In the genomic region with DNA sequence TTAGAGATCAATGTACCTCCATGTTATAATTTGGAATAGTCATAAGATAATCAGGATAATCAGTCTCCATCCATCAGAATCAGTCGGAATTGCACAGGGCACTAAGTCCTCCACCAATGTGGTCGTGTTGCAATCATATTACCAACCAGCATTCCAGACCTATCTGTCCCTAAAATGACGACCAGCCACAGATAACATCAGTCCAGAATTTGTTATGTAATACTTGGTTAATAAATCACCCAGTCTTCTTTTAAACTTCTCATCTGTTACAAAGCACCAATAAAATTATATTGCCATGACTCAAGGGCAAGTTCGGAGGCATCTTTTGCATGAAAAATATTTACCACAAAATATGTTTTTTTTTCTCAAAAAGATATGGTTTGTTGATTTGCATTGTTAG, we compare ENCODE assay signal across 15 cellular contexts. TPM values are rescaled to one million over a fixed set of nuclear protein-coding genes. Genes with fewer than 3 reads are reported as not detected.
DNase-seq lines count a peak whose midpoint lies in the region; ATAC-seq, FAIRE-seq and TF ChIP-seq lines count a peak whose summit lies in the region.
"Had no signal": no experiment of that assay in that cellular context is flagged by ENCODE, and none has a peak within 500 bp of the region (broad histone marks: within the 10 kb centered on the region; RNA-seq: fewer than 3 reads in every experiment).

No MANE protein-coding gene starts in this region.

- peak; percentile 32 for FAIRE-seq in astrocyte (lab: Jason Lieb, UNC)

- H3K9ac ChIP-seq in astrocyte (ENCODE audit: low read length) = no peak overlapping the region
- no peak overlapping the region for H3K9ac ChIP-seq in liver (ENCODE audit: low read depth in 1 of 2, low read length in 2 of 2)
- H3K9ac ChIP-seq in Karpas-422 (ENCODE audit: low read length) = no peak overlapping the region

- H3K9me2 ChIP-seq in Karpas-422 (replicated peaks; ENCODE audit: insufficient read depth, low read length) = no peaks in the 10 kb centered on the region

- H3K9me3 ChIP-seq in HEK293 (ENCODE audit: control insufficient read depth, insufficient read depth, low read depth, low read length) (no peaks in the 10 kb centered on the region), astrocyte (ENCODE audit: insufficient read depth, low read depth, low read length) (no peaks in the 10 kb centered on the region), liver (ENCODE audit: control insufficient read depth in 4 of 4, low read length in 3 of 4) (no peaks in the 10 kb centered on the region), Karpas-422 (ENCODE audit: low read length) (no peaks in the 10 kb centered on the region)
- H3K9me3 ChIP-seq: neutrophil, SJCRH30 had no signal

- H3K79me2 ChIP-seq in astrocyte (ENCODE audit: insufficient read depth, low read length) (no peaks in the 10 kb centered on the region), Karpas-422 (ENCODE audit: low read length) (no peaks in the 10 kb centered on the region)

- H3K27ac ChIP-seq in HEK293 (ENCODE audit: extremely low read depth, low read depth, low read length) = no peak overlapping the region
- H3K27ac ChIP-seq in astrocyte (ENCODE audit: low read depth, low read length) = no peak overlapping the region
- peak overlapping the region; percentile 72 to 79 for H3K27ac ChIP-seq in liver (ENCODE audit: low read depth in 1 of 2, low read length in 2 of 2)
- no peak overlapping the region for H3K27ac ChIP-seq in Karpas-422 (ENCODE audit: low read length)
- H3K27ac ChIP-seq: neutrophil, SJCRH30 had no signal

- no peak overlapping the region for H3K4me2 ChIP-seq in astrocyte (ENCODE audit: low read length)
- no peak overlapping the region for H3K4me2 ChIP-seq in Karpas-422 (ENCODE audit: low read depth, low read length, poor library complexity, severe bottlenecking)

- POLR2A ChIA-PET in HEK293 (lab: Yijun Ruan, JAX) = no interaction called here

- no peaks in the 10 kb centered on the region for H3K9me3 Mint-ChIP-seq in astrocyte (ENCODE audit: unreplicated experiment)
- H3K9me3 Mint-ChIP-seq in activated CD8-positive, alpha-beta memory T cell treated with anti-CD3 and anti-CD28 coated beads, Interleukin-2, amount 10 ng/mL, durations not matched to agents 7 days and 5 days (ENCODE audit: low read depth) = no peaks in the 10 kb centered on the region
- H3K9me3 Mint-ChIP-seq: CD8-positive, alpha-beta T cell; memory B cell; stimulated activated naive CD8-positive, alpha-beta T cell treated with anti-CD3 and anti-CD28 coated beads, Interleukin-15, Interleukin-2, amounts not matched to agents 100 ng/mL and 50 ng/mL, for 24 hours had no signal

- no peak overlapping the region for H2AFZ ChIP-seq in astrocyte (ENCODE audit: low read depth, low read length)
- H2AFZ ChIP-seq in Karpas-422 (ENCODE audit: low read length) = no peak overlapping the region

- CTCF ChIA-PET in HEK293 (lab: Yijun Ruan, JAX) = interaction anchor here (0.6 to 1.0 kb wide), 2 partner anchors 26 to 268 kb away, joined by 3 to 4 read pairs; no protein-coding TSS in a partner anchor
- CTCF ChIA-PET in activated CD8-positive, alpha-beta memory T cell treated with anti-CD3 and anti-CD28 coated beads, Interleukin-2, amount 10 ng/mL, durations not matched to agents 7 days and 5 days (lab: Charles Lee) = no interaction called here

- H3K4me3 ChIP-seq in HEK293 (ENCODE audit: low read depth, low read length) (no peak overlapping the region), astrocyte (ENCODE audit: insufficient read depth, low read depth, low read length) (no peak overlapping the region), liver (ENCODE audit: low read depth in 1 of 3, low read length in 3 of 3) (peak overlapping the region in 1 of 3 donors; percentile 23), Karpas-422 (ENCODE audit: low read length) (no peak overlapping the region)
- H3K4me3 ChIP-seq: SJCRH30 had no signal

- TF ChIP-seq CTCF in HEK293 (tag by site-specific recombination; IDR thresholded peaks at IDR 0.05) (no peak), astrocyte (IDR thresholded peaks at IDR 0.05; ENCODE audit: insufficient read depth, low read depth, low read length) (no peak), liver (IDR thresholded peaks at IDR 0.05; ENCODE audit: low read depth, low read length, missing input control) (no peak)

- no peaks in the 10 kb centered on the region for H3K36me3 Mint-ChIP-seq in astrocyte (ENCODE audit: low read depth, unreplicated experiment)
- no peaks in the 10 kb centered on the region for H3K36me3 Mint-ChIP-seq in activated CD8-positive, alpha-beta memory T cell treated with anti-CD3 and anti-CD28 coated beads, Interleukin-2, amount 10 ng/mL, durations not matched to agents 7 days and 5 days
- H3K36me3 Mint-ChIP-seq: activated naive CD4-positive, alpha-beta T cell treated with anti-CD3 and anti-CD28 coated beads, Interleukin-2, amount 50 U/mL, for 24 hours; CD8-positive, alpha-beta T cell; memory B cell had no signal

- H4K20me1 ChIP-seq in astrocyte (ENCODE audit: insufficient read depth, low read length) (no peaks in the 10 kb centered on the region), Karpas-422 (ENCODE audit: insufficient read depth, low read depth, low read length) (no peaks in the 10 kb centered on the region)

- no peak overlapping the region for H3K4me3 Mint-ChIP-seq in astrocyte (ENCODE audit: unreplicated experiment)
- H3K4me3 Mint-ChIP-seq in activated CD8-positive, alpha-beta memory T cell treated with anti-CD3 and anti-CD28 coated beads, Interleukin-2, amount 10 ng/mL, durations not matched to agents 7 days and 5 days = no peak overlapping the region
- H3K4me3 Mint-ChIP-seq: activated CD4-positive, alpha-beta T cell treated with anti-CD3 and anti-CD28 coated beads for 36 hours; activated naive CD4-positive, alpha-beta T cell treated with anti-CD3 and anti-CD28 coated beads, Interleukin-2, amount 50 U/mL, for 24 hours; CD8-positive, alpha-beta T cell; memory B cell; stimulated activated naive CD8-positive, alpha-beta T cell treated with anti-CD3 and anti-CD28 coated beads, Interleukin-15, Interleukin-2, amounts not matched to agents 100 ng/mL and 50 ng/mL, for 24 hours had no signal

- WGBS in liver = 18% methylated on average over 4 of the region's 4 CpGs

- H3K27me3 Mint-ChIP-seq in astrocyte (ENCODE audit: low read depth, unreplicated experiment) = no peaks in the 10 kb centered on the region
- no peaks in the 10 kb centered on the region for H3K27me3 Mint-ChIP-seq in activated CD8-positive, alpha-beta memory T cell treated with anti-CD3 and anti-CD28 coated beads, Interleukin-2, amount 10 ng/mL, durations not matched to agents 7 days and 5 days
- H3K27me3 Mint-ChIP-seq: activated CD4-positive, alpha-beta T cell treated with anti-CD3 and anti-CD28 coated beads for 36 hours; activated naive CD4-positive, alpha-beta T cell treated with anti-CD3 and anti-CD28 coated beads, Interleukin-2, amount 50 U/mL, for 24 hours; stimulated activated naive CD8-positive, alpha-beta T cell treated with anti-CD3 and anti-CD28 coated beads, Interleukin-15, Interleukin-2, amounts not matched to agents 100 ng/mL and 50 ng/mL, for 24 hours had no signal

- H3K4me1 Mint-ChIP-seq in astrocyte (ENCODE audit: low read depth, unreplicated experiment) = peaks cover 5% of the 10 kb centered on the region
- no peaks in the 10 kb centered on the region for H3K4me1 Mint-ChIP-seq in activated CD8-positive, alpha-beta memory T cell treated with anti-CD3 and anti-CD28 coated beads, Interleukin-2, amount 10 ng/mL, durations not matched to agents 7 days and 5 days
- H3K4me1 Mint-ChIP-seq: activated CD4-positive, alpha-beta T cell treated with anti-CD3 and anti-CD28 coated beads for 36 hours; activated naive CD4-positive, alpha-beta T cell treated with anti-CD3 and anti-CD28 coated beads, Interleukin-2, amount 50 U/mL, for 24 hours; memory B cell had no signal

- no peak overlapping the region for H3K27ac Mint-ChIP-seq in astrocyte (ENCODE audit: unreplicated experiment)
- H3K27ac Mint-ChIP-seq in activated CD8-positive, alpha-beta memory T cell treated with anti-CD3 and anti-CD28 coated beads, Interleukin-2, amount 10 ng/mL, durations not matched to agents 7 days and 5 days = no peak overlapping the region
- H3K27ac Mint-ChIP-seq: activated CD4-positive, alpha-beta T cell treated with anti-CD3 and anti-CD28 coated beads for 36 hours; activated naive CD4-positive, alpha-beta T cell treated with anti-CD3 and anti-CD28 coated beads, Interleukin-2, amount 50 U/mL, for 24 hours; CD8-positive, alpha-beta T cell; memory B cell; stimulated activated naive CD8-positive, alpha-beta T cell treated with anti-CD3 and anti-CD28 coated beads, Interleukin-15, Interleukin-2, amounts not matched to agents 100 ng/mL and 50 ng/mL, for 24 hours had no signal

- DNase-seq in astrocyte (ENCODE audit: low read depth) = peak; percentile 31
- DNase-seq in activated CD4-positive, alpha-beta T cell treated with anti-CD3 and anti-CD28 coated beads, Interleukin-2, amount 50 U/mL, for 1 hour = no peak
- DNase-seq in Karpas-422 = no peak
- no peak for DNase-seq in activated CD8-positive, alpha-beta memory T cell treated with anti-CD3 and anti-CD28 coated beads, Interleukin-2, amount 10 ng/mL, durations not matched to agents 7 days and 5 days
- DNase-seq: activated CD4-positive, alpha-beta T cell treated with anti-CD3 and anti-CD28 coated beads for 36 hours; CD8-positive, alpha-beta T cell; SJCRH30; T-helper 9 cell had no signal

- H3K36me3 ChIP-seq in HEK293 (ENCODE audit: control insufficient read depth in 2 of 2, insufficient read depth in 1 of 2, low read length in 2 of 2) = no peaks in the 10 kb centered on the region
- no peaks in the 10 kb centered on the region for H3K36me3 ChIP-seq in astrocyte (ENCODE audit: insufficient read depth, low read length)
- no peaks in the 10 kb centered on the region for H3K36me3 ChIP-seq in liver (ENCODE audit: control insufficient read depth in 4 of 4, insufficient read depth in 3 of 4, low read depth in 1 of 4, low read length in 3 of 4)
- no peaks in the 10 kb centered on the region for H3K36me3 ChIP-seq in Karpas-422 (ENCODE audit: insufficient read depth, low read length)
- H3K36me3 ChIP-seq: neutrophil, SJCRH30 had no signal

- H3K27me3 ChIP-seq in astrocyte (ENCODE audit: insufficient read depth, low read length) (no peaks in the 10 kb centered on the region), liver (ENCODE audit: control insufficient read depth in 4 of 4, insufficient read depth in 4 of 4, low read length in 3 of 4) (no peaks in the 10 kb centered on the region), Karpas-422 (ENCODE audit: low read length) (no peaks in the 10 kb centered on the region; the same call in 1 of the 2 replicates)
- H3K27me3 ChIP-seq: neutrophil, SJCRH30 had no signal

- H3K4me1 ChIP-seq in HEK293 (ENCODE audit: control insufficient read depth, insufficient read depth, low read length) (peaks cover 12% of the 10 kb centered on the region), astrocyte (ENCODE audit: insufficient read depth, low read length) (no peaks in the 10 kb centered on the region), liver (ENCODE audit: control insufficient read depth in 4 of 4, insufficient read depth in 4 of 4, low read length in 3 of 4) (peaks cover 19 to 63% (median 52%) of the 10 kb centered on the region in 4 donors), Karpas-422 (ENCODE audit: low read length) (no peaks in the 10 kb centered on the region)
- H3K4me1 ChIP-seq: SJCRH30 had no signal

- TF ChIP-seq RAD21 in liver (IDR thresholded peaks at IDR 0.05) = peak; percentile 34 to 45

- no peak for ATAC-seq in GM19455 (IDR thresholded peaks at IDR 0.05; ENCODE audit: unreplicated experiment)
- ATAC-seq in activated CD8-positive, alpha-beta memory T cell treated with anti-CD3 and anti-CD28 coated beads, Interleukin-2, amount 10 ng/mL, durations not matched to agents 7 days and 5 days = no peak
- ATAC-seq: activated CD4-positive, alpha-beta T cell treated with anti-CD3 and anti-CD28 coated beads for 36 hours; CD8-positive, alpha-beta T cell had no signal

RNA-seq across cellular contexts. Expression of gene PIEZO2, which starts 29.4 kb away (rescaled TPM):
- 5.3 and 11.8 TPM in 2 replicates for total RNA-seq in astrocyte
- total RNA-seq in liver = 10 to 100 TPM in 1 of 2 donors, 1 to 10 TPM in 1; 7.2 to 12.3 TPM
- 1 to 10 TPM; 1.1 to 2.5 TPM for polyA plus RNA-seq in liver
- total RNA-seq in Karpas-422 (2014; rRNA removed; shearing (Covaris generic); ENCODE audit: low replicate concordance) = not detected in 2 replicates
- not detected for total RNA-seq in activated CD8-positive, alpha-beta memory T cell treated with anti-CD3 and anti-CD28 coated beads, Interleukin-2, amount 10 ng/mL, durations not matched to agents 7 days and 5 days
- total RNA-seq: activated CD4-positive, alpha-beta T cell treated with anti-CD3 and anti-CD28 coated beads for 36 hours; CD8-positive, alpha-beta T cell had no signal

Comparison
In these comparisons a context has a peak if more than half of its experiments do, and no peak if none do; other contexts are left out.
1. H3K27ac ChIP-seq: peak in liver (2 of 2); none in HEK293 (single experiment), astrocyte (single experiment) and Karpas-422 (single experiment).